ENCODE assay signal across 2 cellular contexts in genomic region chr16:58506241-58507194, GRCh38.
TF ChIP-seq lines count a peak whose summit lies in the region.

No MANE protein-coding gene starts in this region.

TF ChIP-seq in SK-N-SH, 30 proteins besides CTCF, POLR2A, EP300 and RAD21:
- TF ChIP-seq IRF3 (IDR thresholded peaks at IDR 0.05; ENCODE audit: low read depth, low read length) (no peak), FOXM1 (IDR thresholded peaks at IDR 0.05; ENCODE audit: low read depth) (no peak), RCOR1 (IDR thresholded peaks at IDR 0.05; ENCODE audit: low read length) (no peak), TEAD4 (IDR thresholded peaks at IDR 0.05; ENCODE audit: borderline replicate concordance, insufficient read depth) (no peak), SIN3A (IDR thresholded peaks at IDR 0.05; ENCODE audit: borderline replicate concordance, low read depth, low read length) (no peak), SMC3 (IDR thresholded peaks at IDR 0.05; ENCODE audit: low read depth, low read length) (no peak), FOSL2 (IDR thresholded peaks at IDR 0.05; ENCODE audit: borderline replicate concordance, low read depth) (no peak), NRF1 (IDR thresholded peaks at IDR 0.05; ENCODE audit: low read depth, low read length) (no peak), RFX5 (IDR thresholded peaks at IDR 0.05; ENCODE audit: low read length) (no peak), MAX (IDR thresholded peaks at IDR 0.05; ENCODE audit: low read depth) (no peak)

TF ChIP-seq in SK-N-SH treated with all-trans-retinoic acid at 6 μM for 48 hours, 23 proteins besides CTCF, POLR2A, EP300 and RAD21:
- no peak for TF ChIP-seq POU6F1 (CRISPR knock-in tag; IDR thresholded peaks at IDR 0.05; ENCODE audit: borderline replicate concordance, low read depth)
- TF ChIP-seq TSHZ2 (CRISPR knock-in tag; IDR thresholded peaks at IDR 0.05) = no peak
- no peak for TF ChIP-seq RARB (CRISPR knock-in tag; IDR thresholded peaks at IDR 0.05)
- TF ChIP-seq SNAI2 (CRISPR knock-in tag; IDR thresholded peaks at IDR 0.05) = no peak
- TF ChIP-seq ZFP30 (CRISPR knock-in tag; IDR thresholded peaks at IDR 0.05) = no peak
- TF ChIP-seq PATZ1 (CRISPR knock-in tag; IDR thresholded peaks at IDR 0.05; ENCODE audit: borderline replicate concordance) = no peak
- TF ChIP-seq CREB5 (CRISPR knock-in tag; IDR thresholded peaks at IDR 0.05; ENCODE audit: low read depth) = no peak
- no peak for TF ChIP-seq ZFP3 (CRISPR knock-in tag; IDR thresholded peaks at IDR 0.05)
- TF ChIP-seq OSR1 (CRISPR knock-in tag; IDR thresholded peaks at IDR 0.05) = no peak
- TF ChIP-seq ISL1 (CRISPR knock-in tag; IDR thresholded peaks at IDR 0.05) = no peak
- TF ChIP-seq CSDC2 (CRISPR knock-in tag; IDR thresholded peaks at IDR 0.05) = no peak
- TF ChIP-seq ZNF565 (CRISPR knock-in tag; conservative IDR thresholded peaks at IDR 0.05; ENCODE audit: low read depth) = no peak
- TF ChIP-seq PPARA (CRISPR knock-in tag; IDR thresholded peaks at IDR 0.05; ENCODE audit: borderline replicate concordance) = no peak
- TF ChIP-seq ARNTL (CRISPR knock-in tag; IDR thresholded peaks at IDR 0.05; ENCODE audit: borderline replicate concordance, low read depth) = no peak
- no peak for TF ChIP-seq ESRRG (CRISPR knock-in tag; IDR thresholded peaks at IDR 0.05)
- no peak for TF ChIP-seq ZC3H10 (CRISPR knock-in tag; IDR thresholded peaks at IDR 0.05)
- no peak for TF ChIP-seq CSRNP3 (CRISPR knock-in tag; IDR thresholded peaks at IDR 0.05)
